Comparison of ENCODE assay signal across 7 cellular contexts in genomic region chr12:51270067-51270846, GRCh38.
DNase-seq lines count a peak whose midpoint lies in the region; ATAC-seq and FAIRE-seq lines count a peak whose summit lies in the region.

SMAGP (minus strand) TSS chr12:51270415; CDS start chr12:51269278, 1,137 bp downstream.

- H3K27me3 ChIP-seq in mucosa of rectum (ENCODE audit: control insufficient read depth in 2 of 2, insufficient read depth in 2 of 2, low read length in 2 of 2) (no peaks in the 10 kb centered on the region), stomach smooth muscle (ENCODE audit: control insufficient read depth in 1 of 2, insufficient read depth in 2 of 2, low read length in 2 of 2) (peaks cover 9 to 14% of the 10 kb centered on the region in 2 donors)

- H3K9ac ChIP-seq in mucosa of rectum (ENCODE audit: low read depth in 1 of 2, low read length in 2 of 2) (peak within 1 kb of the TSS; percentile 74 to 81), stomach smooth muscle (ENCODE audit: low read length in 2 of 2) (peak within 1 kb of the TSS; percentile 26 to 42)

- H3K9me3 ChIP-seq in mucosa of rectum (ENCODE audit: control insufficient read depth in 2 of 2, low read length in 2 of 2) = no peaks in the 10 kb centered on the region
- H3K9me3 ChIP-seq in stomach smooth muscle (ENCODE audit: control insufficient read depth in 2 of 2, low read length in 2 of 2) = no peaks in the 10 kb centered on the region

- FAIRE-seq in GM18507 (lab: Jason Lieb, UNC) = peak; percentile 54

- peaks cover 9 to 28% of the 10 kb centered on the region in 2 donors for H3K4me1 ChIP-seq in mucosa of rectum (ENCODE audit: control insufficient read depth in 2 of 2, insufficient read depth in 2 of 2, low read length in 2 of 2)
- H3K4me1 ChIP-seq in stomach smooth muscle (ENCODE audit: control insufficient read depth, insufficient read depth, low read length) = peaks cover 9% of the 10 kb centered on the region

- H3K4me3 ChIP-seq in mucosa of rectum (ENCODE audit: low read length in 2 of 2) (peak within 1 kb of the TSS; percentile 77 to 83), stomach smooth muscle (ENCODE audit: low read length in 2 of 2) (peak within 1 kb of the TSS; percentile 60 to 78)

- H3K27ac ChIP-seq in mucosa of rectum (ENCODE audit: low read depth in 2 of 2, low read length in 2 of 2) = peak within 1 kb of the TSS; percentile 93 to 95
- no peak within 1 kb of the TSS for H3K27ac ChIP-seq in stomach smooth muscle (ENCODE audit: low read length)

- peak; percentile 69 for ATAC-seq in HG02678 (IDR thresholded peaks at IDR 0.05; ENCODE audit: unreplicated experiment)

- peak; percentile 55 for DNase-seq in GM18507 (ENCODE audit: extremely low spot score, insufficient read length, low read depth)
- peak; percentile 55 for DNase-seq in NCI-H2171 (lab: John Stamatoyannopoulos, UW)
- peak in 2 of 3 experiments; percentile 26 to 32 for DNase-seq in activated CD8-positive, alpha-beta memory T cell treated with anti-CD3 and anti-CD28 coated beads for 48 hours (ENCODE audit: low read depth in 2 of 3, low spot score in 2 of 3)
- DNase-seq in epidermal melanocyte (ENCODE audit: insufficient read length, low spot score) = peak; percentile 41

- H3K36me3 ChIP-seq in mucosa of rectum (ENCODE audit: control insufficient read depth in 2 of 2, insufficient read depth in 2 of 2, low read length in 2 of 2) (no peaks in the 10 kb centered on the region), stomach smooth muscle (ENCODE audit: control insufficient read depth in 2 of 2, insufficient read depth in 2 of 2, low read length in 2 of 2) (no peaks in the 10 kb centered on the region)
